2 cellular contexts compared by ENCODE assay signal in genomic region chr7:143765672-143766071, GRCh38. TPM values are rescaled to one million over a fixed set of nuclear protein-coding genes. Genes with fewer than 3 reads are reported as not detected.
"Had no signal": no experiment of that assay in that cellular context is flagged by ENCODE, and none has a peak within 500 bp of the region (broad histone marks: within the 10 kb centered on the region; RNA-seq: fewer than 3 reads in every experiment).

No MANE protein-coding gene starts in this region.

RNA-seq across cellular contexts. Expression of gene CTAGE6, which starts 8.2 kb away (rescaled TPM):
- total RNA-seq: kidney epithelial cell had no signal
- polyA plus RNA-seq: stomach had no signal
